In genomic region chr4:121696140-121696640, GRCh38 we compare ENCODE assay signal across 8 cellular contexts. TPM values are rescaled to one million over a fixed set of nuclear protein-coding genes. Genes with fewer than 3 reads are reported as not detected.
A peak's percentile ranks its signal among the peaks of the same experiment; 100 is the strongest.
DNase-seq lines count a peak whose midpoint lies in the region; ATAC-seq and TF ChIP-seq lines count a peak whose summit lies in the region.

No MANE protein-coding gene starts in this region.

- intact Hi-C loops in activated T-helper 2 cell treated with anti-CD3 and anti-CD28 coated beads, Interferon-gamma antibody, Interleukin-2, Interleukin-4, amounts not matched to agents 10 μg/mL and 5 μg/mL and 100 μg/mL, durations not matched to agents 14 hours and 24 hours and 36 hours (cut with micrococcal nuclease): loop anchor here (1.0 to 5.0 kb wide), 4 partner anchors 15 to 440 kb away; partner anchors contain the start of genes CCNA2 and EXOSC9

- peak; percentile 67 to 87 (median 76) for DNase-seq in Peyer's patch
- DNase-seq in activated T-helper 2 cell treated with anti-CD3 and anti-CD28 coated beads, Interferon-gamma antibody, Interleukin-2, Interleukin-4, amounts not matched to agents 10 μg/mL and 5 μg/mL and 100 μg/mL, durations not matched to agents 14 hours and 24 hours and 36 hours (ENCODE audit: low spot score): peak; percentile 50
- DNase-seq in fibroblast of the conjunctiva (ENCODE audit: low read depth): peak; percentile 57
- DNase-seq in natural killer cell treated with Interleukin-12 subunit alpha and Interleukin-12 subunit beta and Interleukin-15 and Interleukin-18, amount 100 ng/mL, for 72 hours (ENCODE audit: low spot score): peak; percentile 74
- DNase-seq in superior temporal gyrus (ENCODE audit: extremely low spot score): peak; percentile 62
- DNase-seq in NCI-H2029 (lab: John Stamatoyannopoulos, UW): no peak

- H3K36me3 Mint-ChIP-seq in activated T-helper 2 cell treated with anti-CD3 and anti-CD28 coated beads, Interferon-gamma antibody, Interleukin-2, Interleukin-4, amounts not matched to agents 10 μg/mL and 5 μg/mL and 100 μg/mL, durations not matched to agents 14 hours and 24 hours and 36 hours (ENCODE audit: low read depth): peaks cover 15% of the 10 kb centered on the region
- no peaks in the 10 kb centered on the region for H3K36me3 Mint-ChIP-seq in natural killer cell treated with Interleukin-12 subunit alpha and Interleukin-12 subunit beta and Interleukin-15 and Interleukin-18, amount 100 ng/mL, for 72 hours

- H3K4me3 ChIP-seq in Peyer's patch: peak overlapping the region; percentile 86 to 96 (median 92)

- TF ChIP-seq CTCF in Peyer's patch (IDR thresholded peaks at IDR 0.05): peak in 1 of 6 experiments; percentile 42

- H3K4me3 Mint-ChIP-seq in activated T-helper 2 cell treated with anti-CD3 and anti-CD28 coated beads, Interferon-gamma antibody, Interleukin-2, Interleukin-4, amounts not matched to agents 10 μg/mL and 5 μg/mL and 100 μg/mL, durations not matched to agents 14 hours and 24 hours and 36 hours (ENCODE audit: low read depth): peak overlapping the region; percentile 97
- H3K4me3 Mint-ChIP-seq in natural killer cell treated with Interleukin-12 subunit alpha and Interleukin-12 subunit beta and Interleukin-15 and Interleukin-18, amount 100 ng/mL, for 72 hours: peak overlapping the region; percentile 100

- no peaks in the 10 kb centered on the region for H3K36me3 ChIP-seq in Peyer's patch

- H3K27ac Mint-ChIP-seq in activated T-helper 2 cell treated with anti-CD3 and anti-CD28 coated beads, Interferon-gamma antibody, Interleukin-2, Interleukin-4, amounts not matched to agents 10 μg/mL and 5 μg/mL and 100 μg/mL, durations not matched to agents 14 hours and 24 hours and 36 hours: peak overlapping the region; percentile 97
- peak overlapping the region; percentile 83 to 91 for H3K27ac Mint-ChIP-seq in natural killer cell treated with Interleukin-12 subunit alpha and Interleukin-12 subunit beta and Interleukin-15 and Interleukin-18, amount 100 ng/mL, for 72 hours

- peak overlapping the region; percentile 85 to 95 (median 92) for H3K27ac ChIP-seq in Peyer's patch

- H3K9me3 ChIP-seq in Peyer's patch: no peaks in the 10 kb centered on the region

- ATAC-seq in GM18502 (IDR thresholded peaks at IDR 0.05; ENCODE audit: poor library complexity, unreplicated experiment): peak; percentile 30
- ATAC-seq in HG02943 (IDR thresholded peaks at IDR 0.05; ENCODE audit: low read depth, unreplicated experiment): peak; percentile 32
- peak; percentile 61 to 64 for ATAC-seq in natural killer cell treated with Interleukin-12 subunit alpha and Interleukin-12 subunit beta and Interleukin-15 and Interleukin-18, amount 100 ng/mL, for 72 hours

- H3K4me1 Mint-ChIP-seq in activated T-helper 2 cell treated with anti-CD3 and anti-CD28 coated beads, Interferon-gamma antibody, Interleukin-2, Interleukin-4, amounts not matched to agents 10 μg/mL and 5 μg/mL and 100 μg/mL, durations not matched to agents 14 hours and 24 hours and 36 hours (ENCODE audit: low read depth): peaks cover 38% of the 10 kb centered on the region
- H3K4me1 Mint-ChIP-seq in natural killer cell treated with Interleukin-12 subunit alpha and Interleukin-12 subunit beta and Interleukin-15 and Interleukin-18, amount 100 ng/mL, for 72 hours (ENCODE audit: low read depth in 2 of 2): peaks cover 22 to 29% of the 10 kb centered on the region in 2 donors

- TF ChIP-seq POLR2A in Peyer's patch (IDR thresholded peaks at IDR 0.05): no peak

- peaks cover 35% of the 10 kb centered on the region for H3K27me3 Mint-ChIP-seq in activated T-helper 2 cell treated with anti-CD3 and anti-CD28 coated beads, Interferon-gamma antibody, Interleukin-2, Interleukin-4, amounts not matched to agents 10 μg/mL and 5 μg/mL and 100 μg/mL, durations not matched to agents 14 hours and 24 hours and 36 hours (ENCODE audit: low read depth)
- peaks cover 32 to 45% of the 10 kb centered on the region in 2 donors for H3K27me3 Mint-ChIP-seq in natural killer cell treated with Interleukin-12 subunit alpha and Interleukin-12 subunit beta and Interleukin-15 and Interleukin-18, amount 100 ng/mL, for 72 hours

- H3K27me3 ChIP-seq in Peyer's patch: no peaks in the 10 kb centered on the region

- H3K9me3 Mint-ChIP-seq in activated T-helper 2 cell treated with anti-CD3 and anti-CD28 coated beads, Interferon-gamma antibody, Interleukin-2, Interleukin-4, amounts not matched to agents 10 μg/mL and 5 μg/mL and 100 μg/mL, durations not matched to agents 14 hours and 24 hours and 36 hours: no peaks in the 10 kb centered on the region
- H3K9me3 Mint-ChIP-seq in natural killer cell treated with Interleukin-12 subunit alpha and Interleukin-12 subunit beta and Interleukin-15 and Interleukin-18, amount 100 ng/mL, for 72 hours: no peaks in the 10 kb centered on the region

- H3K4me1 ChIP-seq in Peyer's patch: peaks cover 0 to 19% (median 2%) of the 10 kb centered on the region in 4 donors

RNA-seq across cellular contexts. Expression of gene ANXA5, which starts 0.6 kb away (rescaled TPM):
- total RNA-seq in Peyer's patch: 100 to 1,000 TPM in 1 of 4 donors, 10 to 100 TPM in 3; 39.1 to 188 (median 49.4) TPM
- 105 and 107 TPM in 2 replicates for total RNA-seq in activated T-helper 2 cell treated with anti-CD3 and anti-CD28 coated beads, Interferon-gamma antibody, Interleukin-2, Interleukin-4, amounts not matched to agents 10 μg/mL and 5 μg/mL and 100 μg/mL, durations not matched to agents 14 hours and 24 hours and 36 hours
- 10 to 100 TPM; 33.8 to 77.9 TPM for total RNA-seq in natural killer cell treated with Interleukin-12 subunit alpha and Interleukin-12 subunit beta and Interleukin-15 and Interleukin-18, amount 100 ng/mL, for 72 hours
